Comparison of ENCODE assay signal across 1 cellular context in genomic region chr3:98172621-98173020, GRCh38.
TF ChIP-seq lines count a peak whose summit lies in the region.

No MANE protein-coding gene starts in this region.

TF ChIP-seq in HepG2, 621 proteins besides CTCF, POLR2A, EP300 and RAD21:
- TF ChIP-seq USF2 (IDR thresholded peaks at IDR 0.05; ENCODE audit: low read depth, low read length) (peak; percentile 21; the same call in 1 of the 2 replicates), USF2 (CRISPR knock-in tag; IDR thresholded peaks at IDR 0.05; ENCODE audit: borderline replicate concordance) (no peak), SALL1 (CRISPR knock-in tag; IDR thresholded peaks at IDR 0.05) (no peak)
